ENCODE assay signal across 13 cellular contexts in genomic region chr1:176754663-176755062, GRCh38.
DNase-seq lines count a peak whose midpoint lies in the region; ATAC-seq and TF ChIP-seq lines count a peak whose summit lies in the region.
"Had no signal": no experiment of that assay in that cellular context is flagged by ENCODE, and none has a peak within 500 bp of the region (broad histone marks: within the 10 kb centered on the region; RNA-seq: fewer than 3 reads in every experiment).

No MANE protein-coding gene starts in this region.

- no peaks in the 10 kb centered on the region for H3K36me3 Mint-ChIP-seq in WTC11

- CTCF ChIA-PET in WTC11 (lab: Charles Lee): no interaction called here

- in situ Hi-C loops in brain microvascular endothelial cell (cut with HindIII; ENCODE audit: low pct_ligation_motif_present, low sequenced_read_pairs): no loop called here

- no peaks in the 10 kb centered on the region for H3K9me3 ChIP-seq in BE2C

- H3K4me1 ChIP-seq in BE2C: peaks cover 6% of the 10 kb centered on the region

- H3K27ac Mint-ChIP-seq in WTC11: no peak overlapping the region
- H3K27ac Mint-ChIP-seq: CD4-positive, alpha-beta T cell had no signal

- H3K4me3 Mint-ChIP-seq in WTC11: no peak overlapping the region
- H3K4me3 Mint-ChIP-seq: CD4-positive, alpha-beta T cell had no signal

- H3K27ac ChIP-seq in brain microvascular endothelial cell: no peak overlapping the region
- H3K27ac ChIP-seq: HL-60 had no signal

- H3K27me3 ChIP-seq in BE2C: no peaks in the 10 kb centered on the region
- no peaks in the 10 kb centered on the region for H3K27me3 ChIP-seq in brain microvascular endothelial cell (replicated peaks)

- H3K4me1 Mint-ChIP-seq in WTC11: peaks cover 7% of the 10 kb centered on the region

- POLR2A ChIA-PET in WTC11 (lab: Charles Lee): no interaction called here

- peak; percentile 28 for ATAC-seq in WTC11
- ATAC-seq: HCT116 had no signal

- H3K9me3 Mint-ChIP-seq in WTC11: peaks cover 6% of the 10 kb centered on the region; the same call in 1 of the 2 replicates

- H3K4me3 ChIP-seq in BE2C (ENCODE audit: low read depth, low read length) (no peak overlapping the region), brain microvascular endothelial cell (ENCODE audit: low read depth, low read length) (no peak overlapping the region)

- DNase-seq in BE2C (peak; percentile 57), DMS 273 treated with DMSO at 0.1 percent for 48 hours (lab: John Stamatoyannopoulos, UW) (peak; percentile 91), NCI-H446 (lab: John Stamatoyannopoulos, UW) (peak; percentile 88 to 97), WTC11 (ENCODE audit: low spot score) (no peak), brain microvascular endothelial cell (no peak), hepatic stellate cell (ENCODE audit: low spot score) (no peak), iPS-NIHi7 (ENCODE audit: extremely low spot score) (no peak), DMS153 treated with DMSO at 0.1 percent for 48 hours (lab: John Stamatoyannopoulos, UW; ENCODE audit: unreplicated experiment) (no peak)
- DNase-seq: ACHN; CD4-positive, alpha-beta T cell; DMS53 had no signal

- TF ChIP-seq CTCF in BE2C (IDR thresholded peaks at IDR 0.05; ENCODE audit: low read depth, low read length) (no peak), WTC11 (IDR thresholded peaks at IDR 0.05) (no peak), brain microvascular endothelial cell (IDR thresholded peaks at IDR 0.05; ENCODE audit: low read depth, low read length, missing control alignments) (no peak)

- H3K36me3 ChIP-seq in BE2C (no peaks in the 10 kb centered on the region), brain microvascular endothelial cell (replicated peaks) (no peaks in the 10 kb centered on the region)

- H3K27me3 Mint-ChIP-seq in WTC11 (ENCODE audit: low read depth): no peaks in the 10 kb centered on the region
- H3K27me3 Mint-ChIP-seq: CD4-positive, alpha-beta T cell had no signal

TF ChIP-seq in WTC11, 78 proteins besides CTCF, POLR2A, EP300 and RAD21:
- TF ChIP-seq ZMAT4 (CRISPR knock-in tag; IDR thresholded peaks at IDR 0.05): no peak
- no peak for TF ChIP-seq RORB (CRISPR knock-in tag; IDR thresholded peaks at IDR 0.05)
- no peak for TF ChIP-seq ATF1 (CRISPR knock-in tag; IDR thresholded peaks at IDR 0.05)
- peak; percentile 66 for TF ChIP-seq PRDM15 (CRISPR knock-in tag; IDR thresholded peaks at IDR 0.05)
- TF ChIP-seq FOXP1 (CRISPR knock-in tag; IDR thresholded peaks at IDR 0.05; ENCODE audit: borderline replicate concordance): no peak
- no peak for TF ChIP-seq ZNF425 (CRISPR knock-in tag; conservative IDR thresholded peaks at IDR 0.05)

Comparison
In these comparisons a context has a peak if more than half of its experiments do, and no peak if none do; other contexts are left out.
1. DNase-seq: peak in BE2C (single experiment), DMS 273 treated with DMSO at 0.1 percent for 48 hours (single experiment) and NCI-H446 (2 of 2); none in WTC11 (single experiment), brain microvascular endothelial cell (single experiment), hepatic stellate cell (single experiment), iPS-NIHi7 (single experiment) and DMS153 treated with DMSO at 0.1 percent for 48 hours (single experiment).